In genomic region chr7:2493765-2494164, GRCh38 we compare ENCODE assay signal across 14 cellular contexts. TPM values are rescaled to one million over a fixed set of nuclear protein-coding genes. Genes with fewer than 3 reads are reported as not detected.
"Had no signal": no experiment of that assay in that cellular context is flagged by ENCODE, and none has a peak within 500 bp of the region (broad histone marks: within the 10 kb centered on the region; RNA-seq: fewer than 3 reads in every experiment).

No MANE protein-coding gene starts in this region.

RNA-seq across cellular contexts. Expression of gene GRIFIN, which starts 17.6 kb away (rescaled TPM):
- total RNA-seq: activated B cell treated with CpG ODN at 0.5 μM for 24 hours; activated CD8-positive, alpha-beta T cell treated with anti-CD3 and anti-CD28 coated beads for 36 hours; activated T-cell treated with anti-CD3 and anti-CD28 coated beads, Interleukin-2, amount 50 U/mL, for 4 hours; activated T-helper 17 cell treated with anti-CD3 and anti-CD28 coated beads, Interleukin-2, amount 50 U/mL, for 72 hours; adrenal gland; aorta; bronchial epithelial cell; cardiac septum; cerebellum; dermis blood vessel endothelial cell; esophagus muscularis mucosa; foreskin keratinocyte; gastrocnemius medialis; T-helper 17 cell had no signal
- polyA plus RNA-seq: adrenal gland, aorta, foreskin keratinocyte had no signal
